1 cellular context compared by ENCODE assay signal in the genomic region with DNA sequence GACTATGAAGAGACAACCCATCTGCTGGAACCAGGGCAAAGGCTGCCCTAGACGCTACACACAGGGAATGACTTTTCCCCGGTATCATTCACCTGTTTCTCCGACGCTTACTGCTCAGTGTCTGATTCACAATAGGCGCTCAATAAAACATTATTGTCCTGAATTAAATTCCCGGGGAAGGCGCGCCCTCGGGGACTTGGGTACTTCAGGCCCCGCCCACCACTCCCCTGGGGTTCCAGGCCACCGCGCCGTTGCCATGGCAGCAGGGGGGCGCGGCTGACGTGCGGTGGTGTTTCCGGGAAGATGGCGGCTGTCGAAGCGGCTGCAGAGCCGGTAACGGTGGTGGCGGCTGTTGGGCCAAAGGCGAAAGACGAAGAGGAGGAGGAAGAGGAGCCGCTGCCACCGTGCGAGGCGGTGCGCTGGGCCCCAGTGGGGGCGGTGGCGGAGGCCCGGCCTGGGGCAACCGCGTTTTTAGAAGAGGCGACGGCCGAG.
TF ChIP-seq lines count a peak whose summit lies in the region.

A gene (plus strand): TSS at position 292 of the 492 bp plus-strand sequence. CDS start 12 bp downstream, at position 304.

TF ChIP-seq in Ishikawa, 13 proteins besides CTCF, POLR2A, EP300 and RAD21 (continued from another document):
- TF ChIP-seq, protein P1, sequence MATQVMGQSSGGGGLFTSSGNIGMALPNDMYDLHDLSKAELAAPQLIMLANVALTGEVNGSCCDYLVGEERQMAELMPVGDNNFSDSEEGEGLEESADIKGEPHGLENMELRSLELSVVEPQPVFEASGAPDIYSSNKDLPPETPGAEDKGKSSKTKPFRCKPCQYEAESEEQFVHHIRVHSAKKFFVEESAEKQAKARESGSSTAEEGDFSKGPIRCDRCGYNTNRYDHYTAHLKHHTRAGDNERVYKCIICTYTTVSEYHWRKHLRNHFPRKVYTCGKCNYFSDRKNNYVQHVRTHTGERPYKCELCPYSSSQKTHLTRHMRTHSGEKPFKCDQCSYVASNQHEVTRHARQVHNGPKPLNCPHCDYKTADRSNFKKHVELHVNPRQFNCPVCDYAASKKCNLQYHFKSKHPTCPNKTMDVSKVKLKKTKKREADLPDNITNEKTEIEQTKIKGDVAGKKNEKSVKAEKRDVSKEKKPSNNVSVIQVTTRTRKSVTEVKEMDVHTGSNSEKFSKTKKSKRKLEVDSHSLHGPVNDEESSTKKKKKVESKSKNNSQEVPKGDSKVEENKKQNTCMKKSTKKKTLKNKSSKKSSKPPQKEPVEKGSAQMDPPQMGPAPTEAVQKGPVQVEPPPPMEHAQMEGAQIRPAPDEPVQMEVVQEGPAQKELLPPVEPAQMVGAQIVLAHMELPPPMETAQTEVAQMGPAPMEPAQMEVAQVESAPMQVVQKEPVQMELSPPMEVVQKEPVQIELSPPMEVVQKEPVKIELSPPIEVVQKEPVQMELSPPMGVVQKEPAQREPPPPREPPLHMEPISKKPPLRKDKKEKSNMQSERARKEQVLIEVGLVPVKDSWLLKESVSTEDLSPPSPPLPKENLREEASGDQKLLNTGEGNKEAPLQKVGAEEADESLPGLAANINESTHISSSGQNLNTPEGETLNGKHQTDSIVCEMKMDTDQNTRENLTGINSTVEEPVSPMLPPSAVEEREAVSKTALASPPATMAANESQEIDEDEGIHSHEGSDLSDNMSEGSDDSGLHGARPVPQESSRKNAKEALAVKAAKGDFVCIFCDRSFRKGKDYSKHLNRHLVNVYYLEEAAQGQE (IDR thresholded peaks at IDR 0.05; ENCODE audit: low read depth), result no peak; the same call in 1 of the 2 replicates
- TF ChIP-seq EGR1 (IDR thresholded peaks at IDR 0.05) (no peak), FOXM1 (IDR thresholded peaks at IDR 0.05; ENCODE audit: borderline replicate concordance, low read depth) (no peak), CREB1 (IDR thresholded peaks at IDR 0.05; ENCODE audit: low read depth) (0 out of 2 replicates have a peak, but pooled peaks have one; percentile 15), TAF1 (IDR thresholded peaks at IDR 0.05; ENCODE audit: low read depth) (peak; percentile 91), YY1 (IDR thresholded peaks at IDR 0.05; ENCODE audit: low read depth) (peak; percentile 97), TCF12 (IDR thresholded peaks at IDR 0.05; ENCODE audit: low read depth) (peak; percentile 47; the same call in 1 of the 2 replicates), CEBPB (IDR thresholded peaks at IDR 0.05) (no peak)
- TF ChIP-seq, protein P2, sequence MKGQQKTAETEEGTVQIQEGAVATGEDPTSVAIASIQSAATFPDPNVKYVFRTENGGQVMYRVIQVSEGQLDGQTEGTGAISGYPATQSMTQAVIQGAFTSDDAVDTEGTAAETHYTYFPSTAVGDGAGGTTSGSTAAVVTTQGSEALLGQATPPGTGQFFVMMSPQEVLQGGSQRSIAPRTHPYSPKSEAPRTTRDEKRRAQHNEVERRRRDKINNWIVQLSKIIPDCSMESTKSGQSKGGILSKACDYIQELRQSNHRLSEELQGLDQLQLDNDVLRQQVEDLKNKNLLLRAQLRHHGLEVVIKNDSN (IDR thresholded peaks at IDR 0.05), result no peak
- TF ChIP-seq, protein P3, sequence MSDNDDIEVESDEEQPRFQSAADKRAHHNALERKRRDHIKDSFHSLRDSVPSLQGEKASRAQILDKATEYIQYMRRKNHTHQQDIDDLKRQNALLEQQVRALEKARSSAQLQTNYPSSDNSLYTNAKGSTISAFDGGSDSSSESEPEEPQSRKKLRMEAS (IDR thresholded peaks at IDR 0.05), result no peak
